1 cellular context compared by ENCODE assay signal in the genomic region with DNA sequence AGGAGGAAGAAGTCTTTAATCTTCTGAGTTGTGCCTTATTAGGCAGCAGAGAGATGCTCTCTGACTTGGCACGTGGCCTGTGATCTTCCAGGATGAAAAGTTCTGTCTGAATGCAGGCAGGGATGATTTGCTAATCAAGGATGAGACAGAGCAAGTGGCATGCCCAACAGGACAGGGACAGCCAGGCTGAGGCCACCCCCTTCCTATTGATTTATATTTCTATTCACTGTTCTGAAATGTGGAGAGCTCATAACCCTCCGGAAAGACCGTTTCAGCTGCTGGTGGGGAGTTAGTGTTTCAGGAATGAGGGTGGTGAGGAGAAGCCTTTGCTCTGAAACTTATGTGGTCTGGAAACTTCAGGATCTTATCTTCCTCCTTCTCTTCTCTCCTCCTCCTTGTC.
TF ChIP-seq lines count a peak whose summit lies in the region.

No MANE protein-coding gene starts in this region.

TF ChIP-seq in GM23338, 12 proteins besides CTCF, POLR2A, EP300 and RAD21 (continued from another document):
- no peak for TF ChIP-seq POLR2AphosphoS5 (IDR thresholded peaks at IDR 0.05; ENCODE audit: low read depth)
- no peak for TF ChIP-seq STAT1 (IDR thresholded peaks at IDR 0.05; ENCODE audit: unreplicated experiment)
